ENCODE assay signal across 1 cellular context in genomic region chr7:138478499-138478908, GRCh38.
TF ChIP-seq lines count a peak whose summit lies in the region.

No MANE protein-coding gene starts in this region.

TF ChIP-seq in GM23338, 12 proteins besides CTCF, POLR2A, EP300 and RAD21 (continued from another document):
- no peak for TF ChIP-seq REST (IDR thresholded peaks at IDR 0.05; ENCODE audit: unreplicated experiment)
TF ChIP-seq in GM23338: peak in this region for 0.
